Comparison of ENCODE assay signal across 2 cellular contexts in the genomic region with DNA sequence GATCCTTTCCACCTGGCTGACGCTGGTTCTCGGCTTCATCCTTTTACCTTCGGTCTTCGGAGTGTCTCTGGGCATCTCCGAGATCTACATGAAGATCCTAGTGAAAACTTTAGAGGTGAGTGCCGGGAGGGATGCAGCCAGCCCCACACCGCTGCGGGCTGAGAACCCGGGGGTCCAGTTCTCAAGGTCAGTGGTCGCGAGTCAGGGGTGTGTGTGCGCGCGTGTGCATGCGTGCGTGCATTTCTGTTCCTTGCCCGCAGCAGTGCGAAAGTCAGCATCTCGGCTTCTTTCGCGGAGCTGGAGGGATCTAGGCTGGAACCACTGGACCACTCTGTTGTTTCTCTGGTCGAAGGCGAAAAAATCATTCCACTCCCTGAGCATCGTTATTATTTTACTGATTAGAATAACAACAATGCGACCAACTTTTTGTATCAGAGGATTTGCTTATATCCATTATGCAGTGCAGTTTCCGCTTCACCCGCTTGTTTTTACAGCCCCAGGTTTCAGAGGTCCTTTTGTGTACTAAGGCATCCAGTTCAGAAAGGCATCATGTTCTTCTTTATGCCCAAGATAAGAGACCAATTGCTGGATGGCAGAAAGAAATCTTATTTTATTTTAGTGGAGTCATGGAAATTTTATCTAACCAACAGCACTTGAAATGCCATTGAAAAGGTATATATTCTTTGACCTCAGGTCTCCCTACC.
TF ChIP-seq lines count a peak whose summit lies in the region.

No MANE protein-coding gene starts in this region.

TF ChIP-seq in SK-N-SH, 30 proteins besides CTCF, POLR2A, EP300 and RAD21 (continued from another document):
- no peak for TF ChIP-seq CHD2 (IDR thresholded peaks at IDR 0.05; ENCODE audit: low read length, partially characterized antibody)
- no peak for TF ChIP-seq YY1 (IDR thresholded peaks at IDR 0.05; ENCODE audit: low read depth)
- TF ChIP-seq TAF1 (IDR thresholded peaks at IDR 0.05; ENCODE audit: borderline replicate concordance, low read depth, low read length) = no peak
- TF ChIP-seq TCF12 (IDR thresholded peaks at IDR 0.05) = no peak
- no peak for TF ChIP-seq SIN3A (IDR thresholded peaks at IDR 0.05; ENCODE audit: borderline replicate concordance, low read depth, low read length)
- no peak for TF ChIP-seq JUND (IDR thresholded peaks at IDR 0.05)
- TF ChIP-seq FOXM1 (IDR thresholded peaks at IDR 0.05; ENCODE audit: low read depth) = no peak
- TF ChIP-seq, protein P1, sequence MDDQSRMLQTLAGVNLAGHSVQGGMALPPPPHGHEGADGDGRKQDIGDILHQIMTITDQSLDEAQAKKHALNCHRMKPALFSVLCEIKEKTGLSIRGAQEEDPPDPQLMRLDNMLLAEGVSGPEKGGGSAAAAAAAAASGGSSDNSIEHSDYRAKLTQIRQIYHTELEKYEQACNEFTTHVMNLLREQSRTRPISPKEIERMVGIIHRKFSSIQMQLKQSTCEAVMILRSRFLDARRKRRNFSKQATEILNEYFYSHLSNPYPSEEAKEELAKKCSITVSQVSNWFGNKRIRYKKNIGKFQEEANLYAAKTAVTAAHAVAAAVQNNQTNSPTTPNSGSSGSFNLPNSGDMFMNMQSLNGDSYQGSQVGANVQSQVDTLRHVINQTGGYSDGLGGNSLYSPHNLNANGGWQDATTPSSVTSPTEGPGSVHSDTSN (IDR thresholded peaks at IDR 0.05) = no peak
- TF ChIP-seq GABPA (IDR thresholded peaks at IDR 0.05; ENCODE audit: low read depth) = no peak
- TF ChIP-seq, protein P2, sequence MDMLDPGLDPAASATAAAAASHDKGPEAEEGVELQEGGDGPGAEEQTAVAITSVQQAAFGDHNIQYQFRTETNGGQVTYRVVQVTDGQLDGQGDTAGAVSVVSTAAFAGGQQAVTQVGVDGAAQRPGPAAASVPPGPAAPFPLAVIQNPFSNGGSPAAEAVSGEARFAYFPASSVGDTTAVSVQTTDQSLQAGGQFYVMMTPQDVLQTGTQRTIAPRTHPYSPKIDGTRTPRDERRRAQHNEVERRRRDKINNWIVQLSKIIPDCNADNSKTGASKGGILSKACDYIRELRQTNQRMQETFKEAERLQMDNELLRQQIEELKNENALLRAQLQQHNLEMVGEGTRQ (IDR thresholded peaks at IDR 0.05; ENCODE audit: borderline replicate concordance, low read depth, low read length) = no peak
TF ChIP-seq in SK-N-SH: peak in this region for 0.

TF ChIP-seq in SK-N-SH treated with all-trans-retinoic acid at 6 μM for 48 hours, 23 proteins besides CTCF, POLR2A, EP300 and RAD21 (continued from another document):
- TF ChIP-seq RARB (CRISPR knock-in tag; IDR thresholded peaks at IDR 0.05) (no peak), ZFP30 (CRISPR knock-in tag; IDR thresholded peaks at IDR 0.05) (no peak), BACH2 (CRISPR knock-in tag; IDR thresholded peaks at IDR 0.05; ENCODE audit: borderline replicate concordance) (no peak), TSHZ2 (CRISPR knock-in tag; IDR thresholded peaks at IDR 0.05) (no peak), ESRRG (CRISPR knock-in tag; IDR thresholded peaks at IDR 0.05) (no peak), TCF4 (CRISPR knock-in tag; IDR thresholded peaks at IDR 0.05; ENCODE audit: borderline replicate concordance) (no peak), OSR1 (CRISPR knock-in tag; IDR thresholded peaks at IDR 0.05) (no peak), ZNF8 (CRISPR knock-in tag; IDR thresholded peaks at IDR 0.05) (no peak), TOX (CRISPR knock-in tag; IDR thresholded peaks at IDR 0.05; ENCODE audit: borderline replicate concordance) (no peak)
- TF ChIP-seq, protein P3, sequence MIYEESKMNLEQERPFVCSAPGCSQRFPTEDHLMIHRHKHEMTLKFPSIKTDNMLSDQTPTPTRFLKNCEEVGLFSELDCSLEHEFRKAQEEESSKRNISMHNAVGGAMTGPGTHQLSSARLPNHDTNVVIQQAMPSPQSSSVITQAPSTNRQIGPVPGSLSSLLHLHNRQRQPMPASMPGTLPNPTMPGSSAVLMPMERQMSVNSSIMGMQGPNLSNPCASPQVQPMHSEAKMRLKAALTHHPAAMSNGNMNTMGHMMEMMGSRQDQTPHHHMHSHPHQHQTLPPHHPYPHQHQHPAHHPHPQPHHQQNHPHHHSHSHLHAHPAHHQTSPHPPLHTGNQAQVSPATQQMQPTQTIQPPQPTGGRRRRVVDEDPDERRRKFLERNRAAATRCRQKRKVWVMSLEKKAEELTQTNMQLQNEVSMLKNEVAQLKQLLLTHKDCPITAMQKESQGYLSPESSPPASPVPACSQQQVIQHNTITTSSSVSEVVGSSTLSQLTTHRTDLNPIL (CRISPR knock-in tag; IDR thresholded peaks at IDR 0.05; ENCODE audit: low read depth) = no peak
